In genomic region chr22:23501708-23502107, GRCh38 we compare ENCODE assay signal across 21 cellular contexts.
"Had no signal": no experiment of that assay in that cellular context is flagged by ENCODE, and none has a peak within 500 bp of the region (broad histone marks: within the 10 kb centered on the region; RNA-seq: fewer than 3 reads in every experiment).

No MANE protein-coding gene starts in this region.

- H3K4me1 ChIP-seq: vagina had no signal

- H3K27ac ChIP-seq: neutrophil, tibial nerve, vagina had no signal

- H3K36me3 ChIP-seq: esophagus squamous epithelium, neutrophil, tibial nerve, vagina had no signal

- ATAC-seq: activated CD4-positive, CD25-positive, alpha-beta regulatory T cell treated with anti-CD3 and anti-CD28 coated beads, Interleukin-2, amount 50 U/mL, for 24 hours; activated CD8-positive, alpha-beta T cell treated with anti-CD3 and anti-CD28 coated beads, Interleukin-2, amount 10 ng/mL, durations not matched to agents 7 days and 5 days; activated T-cell treated with anti-CD3 and anti-CD28 coated beads, Interleukin-2, amount 50 U/mL, for 4 hours; effector memory CD8-positive, alpha-beta T cell; naive thymus-derived CD4-positive, alpha-beta T cell had no signal

- H3K4me3 ChIP-seq: esophagus squamous epithelium, tibial nerve, vagina had no signal

- FAIRE-seq: islet of Langerhans had no signal

- H3K27ac Mint-ChIP-seq: activated CD4-positive, alpha-beta T cell treated with anti-CD3 and anti-CD28 coated beads, Interleukin-2, amount 10 ng/mL, durations not matched to agents 7 days and 5 days; activated CD8-positive, alpha-beta T cell treated with anti-CD3 and anti-CD28 coated beads, Interleukin-2, amount 10 ng/mL, durations not matched to agents 7 days and 5 days; activated naive CD8-positive, alpha-beta T cell; naive thymus-derived CD4-positive, alpha-beta T cell had no signal

- H3K27me3 Mint-ChIP-seq: activated CD4-positive, alpha-beta T cell treated with anti-CD3 and anti-CD28 coated beads, Interleukin-2, amount 10 ng/mL, durations not matched to agents 7 days and 5 days; naive thymus-derived CD4-positive, alpha-beta T cell had no signal

- H3K36me3 Mint-ChIP-seq: activated naive CD8-positive, alpha-beta T cell; naive thymus-derived CD4-positive, alpha-beta T cell had no signal

- H3K27me3 ChIP-seq: neutrophil, tibial nerve, vagina had no signal

- H3K9me3 ChIP-seq: esophagus squamous epithelium, neutrophil, tibial nerve, vagina had no signal

- H3K4me3 Mint-ChIP-seq: activated CD4-positive, alpha-beta T cell treated with anti-CD3 and anti-CD28 coated beads, Interleukin-2, amount 10 ng/mL, durations not matched to agents 7 days and 5 days; activated CD8-positive, alpha-beta T cell treated with anti-CD3 and anti-CD28 coated beads, Interleukin-2, amount 10 ng/mL, durations not matched to agents 7 days and 5 days; activated naive CD8-positive, alpha-beta T cell; activated T-cell treated with anti-CD3 and anti-CD28 coated beads, Interleukin-2, amount 50 U/mL, for 4 hours; effector memory CD8-positive, alpha-beta T cell; naive thymus-derived CD4-positive, alpha-beta T cell had no signal

- DNase-seq: activated CD4-positive, alpha-beta T cell treated with anti-CD3 and anti-CD28 coated beads, Interleukin-2, amount 10 ng/mL, durations not matched to agents 7 days and 5 days; activated CD8-positive, alpha-beta T cell treated with anti-CD3 and anti-CD28 coated beads, Interleukin-2, amount 10 ng/mL, durations not matched to agents 7 days and 5 days; activated gamma-delta T cell treated with Interleukin-2 at 50 U/mL for 16 hours; activated T-cell treated with anti-CD3 and anti-CD28 coated beads, Interleukin-2, amount 50 U/mL, for 4 hours; dermis blood vessel endothelial cell; effector memory CD8-positive, alpha-beta T cell; esophagus squamous epithelium; hippocampal formation; naive thymus-derived CD4-positive, alpha-beta T cell; retina; stimulated activated CD4-positive, alpha-beta T cell treated with anti-CD3 and anti-CD28 coated beads, Interleukin-12 subunit alpha, Interleukin-12 subunit beta, amount 100 ng/mL, for 4 hours; stimulated activated CD4-positive, alpha-beta T cell treated with anti-CD3 and anti-CD28 coated beads, Interleukin-1b, Interleukin-23, amount 100 ng/mL, for 48 hours; stimulated activated CD8-positive, alpha-beta memory T cell treated with anti-CD3 and anti-CD28 coated beads, Interleukin-4, amount 100 ng/mL, for 48 hours; stimulated activated naive CD4-positive, alpha-beta T cell treated with Interleukin-2 at 50 U/mL for 16 hours; T1000 had no signal

- H3K9me3 Mint-ChIP-seq: activated CD4-positive, alpha-beta T cell treated with anti-CD3 and anti-CD28 coated beads, Interleukin-2, amount 10 ng/mL, durations not matched to agents 7 days and 5 days; activated T-cell treated with anti-CD3 and anti-CD28 coated beads, Interleukin-2, amount 50 U/mL, for 4 hours; effector memory CD8-positive, alpha-beta T cell; naive thymus-derived CD4-positive, alpha-beta T cell had no signal
